In the genomic region with DNA sequence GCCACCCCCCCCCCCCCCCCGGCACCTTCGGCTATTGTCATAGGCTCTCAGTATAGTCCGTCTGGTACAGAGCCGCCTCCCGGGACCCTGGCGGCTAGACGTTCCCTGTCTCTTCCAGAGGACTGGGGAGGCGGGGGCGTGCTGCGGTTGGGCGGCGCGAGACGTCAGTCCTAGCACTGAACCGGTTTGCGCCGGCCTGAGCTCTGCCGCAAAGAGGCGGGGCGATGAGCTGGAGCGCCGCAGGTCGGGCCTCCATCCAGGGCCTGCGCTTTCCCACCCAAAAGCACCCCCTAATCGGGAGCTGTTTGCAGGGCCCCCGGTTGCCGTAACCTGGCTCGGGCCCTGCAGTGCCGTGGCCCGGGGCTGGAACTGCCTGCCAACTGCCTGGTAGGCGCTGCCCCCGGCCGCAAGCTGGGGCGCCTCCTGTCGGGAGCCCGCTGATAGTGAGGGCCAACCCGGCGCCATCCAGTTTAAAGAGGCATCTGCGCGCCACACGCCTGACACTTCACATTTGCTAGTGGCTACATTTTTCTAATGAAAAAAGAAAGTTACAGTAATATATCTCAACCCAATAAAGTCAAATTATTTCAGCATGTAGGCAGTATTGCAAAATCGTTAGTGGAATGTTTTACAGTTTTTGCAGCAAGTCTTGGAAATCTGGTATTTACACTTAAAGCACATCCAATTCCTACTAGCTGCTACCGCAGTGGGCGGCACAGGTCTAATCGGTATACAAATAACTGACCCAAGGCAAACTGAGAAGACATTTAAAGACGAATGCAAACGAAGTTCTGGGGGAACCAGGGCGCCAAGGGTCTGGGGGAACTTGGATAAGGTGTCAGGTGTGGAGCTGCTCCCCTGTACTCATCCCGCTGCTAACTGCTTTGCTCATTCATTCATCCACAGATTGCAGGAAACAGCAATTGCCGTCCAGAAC, we compare ENCODE assay signal across 1 cellular context.
A peak's percentile ranks its signal among the peaks of the same experiment; 100 is the strongest.
TF ChIP-seq lines count a peak whose summit lies in the region.

No MANE protein-coding gene starts in this region.

TF ChIP-seq in HepG2, 621 proteins besides CTCF, POLR2A, EP300 and RAD21 (continued from another document and continues in another):
- no peak for TF ChIP-seq IRF2 (CRISPR knock-in tag; IDR thresholded peaks at IDR 0.05)
- no peak for TF ChIP-seq ZNF569 (CRISPR knock-in tag; IDR thresholded peaks at IDR 0.05; ENCODE audit: borderline replicate concordance)
- TF ChIP-seq, protein P1, sequence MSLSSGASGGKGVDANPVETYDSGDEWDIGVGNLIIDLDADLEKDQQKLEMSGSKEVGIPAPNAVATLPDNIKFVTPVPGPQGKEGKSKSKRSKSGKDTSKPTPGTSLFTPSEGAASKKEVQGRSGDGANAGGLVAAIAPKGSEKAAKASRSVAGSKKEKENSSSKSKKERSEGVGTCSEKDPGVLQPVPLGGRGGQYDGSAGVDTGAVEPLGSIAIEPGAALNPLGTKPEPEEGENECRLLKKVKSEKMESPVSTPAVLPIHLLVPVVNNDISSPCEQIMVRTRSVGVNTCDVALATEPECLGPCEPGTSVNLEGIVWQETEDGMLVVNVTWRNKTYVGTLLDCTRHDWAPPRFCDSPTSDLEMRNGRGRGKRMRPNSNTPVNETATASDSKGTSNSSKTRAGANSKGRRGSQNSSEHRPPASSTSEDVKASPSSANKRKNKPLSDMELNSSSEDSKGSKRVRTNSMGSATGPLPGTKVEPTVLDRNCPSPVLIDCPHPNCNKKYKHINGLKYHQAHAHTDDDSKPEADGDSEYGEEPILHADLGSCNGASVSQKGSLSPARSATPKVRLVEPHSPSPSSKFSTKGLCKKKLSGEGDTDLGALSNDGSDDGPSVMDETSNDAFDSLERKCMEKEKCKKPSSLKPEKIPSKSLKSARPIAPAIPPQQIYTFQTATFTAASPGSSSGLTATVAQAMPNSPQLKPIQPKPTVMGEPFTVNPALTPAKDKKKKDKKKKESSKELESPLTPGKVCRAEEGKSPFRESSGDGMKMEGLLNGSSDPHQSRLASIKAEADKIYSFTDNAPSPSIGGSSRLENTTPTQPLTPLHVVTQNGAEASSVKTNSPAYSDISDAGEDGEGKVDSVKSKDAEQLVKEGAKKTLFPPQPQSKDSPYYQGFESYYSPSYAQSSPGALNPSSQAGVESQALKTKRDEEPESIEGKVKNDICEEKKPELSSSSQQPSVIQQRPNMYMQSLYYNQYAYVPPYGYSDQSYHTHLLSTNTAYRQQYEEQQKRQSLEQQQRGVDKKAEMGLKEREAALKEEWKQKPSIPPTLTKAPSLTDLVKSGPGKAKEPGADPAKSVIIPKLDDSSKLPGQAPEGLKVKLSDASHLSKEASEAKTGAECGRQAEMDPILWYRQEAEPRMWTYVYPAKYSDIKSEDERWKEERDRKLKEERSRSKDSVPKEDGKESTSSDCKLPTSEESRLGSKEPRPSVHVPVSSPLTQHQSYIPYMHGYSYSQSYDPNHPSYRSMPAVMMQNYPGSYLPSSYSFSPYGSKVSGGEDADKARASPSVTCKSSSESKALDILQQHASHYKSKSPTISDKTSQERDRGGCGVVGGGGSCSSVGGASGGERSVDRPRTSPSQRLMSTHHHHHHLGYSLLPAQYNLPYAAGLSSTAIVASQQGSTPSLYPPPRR (CRISPR knock-in tag; IDR thresholded peaks at IDR 0.05; ENCODE audit: borderline replicate concordance), result no peak
- peak; percentile 71 for TF ChIP-seq HNRNPLL (IDR thresholded peaks at IDR 0.05; ENCODE audit: low read depth, low read length, poor library complexity, severe bottlenecking)
- TF ChIP-seq ZMYM2 (CRISPR knock-in tag; IDR thresholded peaks at IDR 0.05), result no peak
- 0 out of 2 replicates have a peak, but pooled peaks have one; percentile 12 for TF ChIP-seq ZNF777 (CRISPR knock-in tag; IDR thresholded peaks at IDR 0.05)
- TF ChIP-seq SSRP1 (CRISPR knock-in tag; IDR thresholded peaks at IDR 0.05), result no peak
- TF ChIP-seq, protein P2, sequence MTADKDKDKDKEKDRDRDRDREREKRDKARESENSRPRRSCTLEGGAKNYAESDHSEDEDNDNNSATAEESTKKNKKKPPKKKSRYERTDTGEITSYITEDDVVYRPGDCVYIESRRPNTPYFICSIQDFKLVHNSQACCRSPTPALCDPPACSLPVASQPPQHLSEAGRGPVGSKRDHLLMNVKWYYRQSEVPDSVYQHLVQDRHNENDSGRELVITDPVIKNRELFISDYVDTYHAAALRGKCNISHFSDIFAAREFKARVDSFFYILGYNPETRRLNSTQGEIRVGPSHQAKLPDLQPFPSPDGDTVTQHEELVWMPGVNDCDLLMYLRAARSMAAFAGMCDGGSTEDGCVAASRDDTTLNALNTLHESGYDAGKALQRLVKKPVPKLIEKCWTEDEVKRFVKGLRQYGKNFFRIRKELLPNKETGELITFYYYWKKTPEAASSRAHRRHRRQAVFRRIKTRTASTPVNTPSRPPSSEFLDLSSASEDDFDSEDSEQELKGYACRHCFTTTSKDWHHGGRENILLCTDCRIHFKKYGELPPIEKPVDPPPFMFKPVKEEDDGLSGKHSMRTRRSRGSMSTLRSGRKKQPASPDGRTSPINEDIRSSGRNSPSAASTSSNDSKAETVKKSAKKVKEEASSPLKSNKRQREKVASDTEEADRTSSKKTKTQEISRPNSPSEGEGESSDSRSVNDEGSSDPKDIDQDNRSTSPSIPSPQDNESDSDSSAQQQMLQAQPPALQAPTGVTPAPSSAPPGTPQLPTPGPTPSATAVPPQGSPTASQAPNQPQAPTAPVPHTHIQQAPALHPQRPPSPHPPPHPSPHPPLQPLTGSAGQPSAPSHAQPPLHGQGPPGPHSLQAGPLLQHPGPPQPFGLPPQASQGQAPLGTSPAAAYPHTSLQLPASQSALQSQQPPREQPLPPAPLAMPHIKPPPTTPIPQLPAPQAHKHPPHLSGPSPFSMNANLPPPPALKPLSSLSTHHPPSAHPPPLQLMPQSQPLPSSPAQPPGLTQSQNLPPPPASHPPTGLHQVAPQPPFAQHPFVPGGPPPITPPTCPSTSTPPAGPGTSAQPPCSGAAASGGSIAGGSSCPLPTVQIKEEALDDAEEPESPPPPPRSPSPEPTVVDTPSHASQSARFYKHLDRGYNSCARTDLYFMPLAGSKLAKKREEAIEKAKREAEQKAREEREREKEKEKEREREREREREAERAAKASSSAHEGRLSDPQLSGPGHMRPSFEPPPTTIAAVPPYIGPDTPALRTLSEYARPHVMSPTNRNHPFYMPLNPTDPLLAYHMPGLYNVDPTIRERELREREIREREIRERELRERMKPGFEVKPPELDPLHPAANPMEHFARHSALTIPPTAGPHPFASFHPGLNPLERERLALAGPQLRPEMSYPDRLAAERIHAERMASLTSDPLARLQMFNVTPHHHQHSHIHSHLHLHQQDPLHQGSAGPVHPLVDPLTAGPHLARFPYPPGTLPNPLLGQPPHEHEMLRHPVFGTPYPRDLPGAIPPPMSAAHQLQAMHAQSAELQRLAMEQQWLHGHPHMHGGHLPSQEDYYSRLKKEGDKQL (CRISPR knock-in tag; IDR thresholded peaks at IDR 0.05; ENCODE audit: low read depth), result no peak
- peak; percentile 70; the same call in 1 of the 2 replicates for TF ChIP-seq ZNF30 (CRISPR knock-in tag; IDR thresholded peaks at IDR 0.05)
- TF ChIP-seq, protein P3, sequence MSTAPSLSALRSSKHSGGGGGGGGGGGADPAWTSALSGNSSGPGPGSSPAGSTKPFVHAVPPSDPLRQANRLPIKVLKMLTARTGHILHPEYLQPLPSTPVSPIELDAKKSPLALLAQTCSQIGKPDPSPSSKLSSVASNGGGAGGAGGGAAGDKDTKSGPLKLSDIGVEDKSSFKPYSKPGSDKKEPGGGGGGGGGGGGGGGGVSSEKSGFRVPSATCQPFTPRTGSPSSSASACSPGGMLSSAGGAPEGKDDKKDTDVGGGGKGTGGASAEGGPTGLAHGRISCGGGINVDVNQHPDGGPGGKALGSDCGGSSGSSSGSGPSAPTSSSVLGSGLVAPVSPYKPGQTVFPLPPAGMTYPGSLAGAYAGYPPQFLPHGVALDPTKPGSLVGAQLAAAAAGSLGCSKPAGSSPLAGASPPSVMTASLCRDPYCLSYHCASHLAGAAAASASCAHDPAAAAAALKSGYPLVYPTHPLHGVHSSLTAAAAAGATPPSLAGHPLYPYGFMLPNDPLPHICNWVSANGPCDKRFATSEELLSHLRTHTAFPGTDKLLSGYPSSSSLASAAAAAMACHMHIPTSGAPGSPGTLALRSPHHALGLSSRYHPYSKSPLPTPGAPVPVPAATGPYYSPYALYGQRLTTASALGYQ (CRISPR knock-in tag; IDR thresholded peaks at IDR 0.05), result no peak
- TF ChIP-seq ZSCAN25 (CRISPR knock-in tag; IDR thresholded peaks at IDR 0.05), result no peak
- no peak for TF ChIP-seq ZKSCAN1 (IDR thresholded peaks at IDR 0.05; ENCODE audit: low read length)
- TF ChIP-seq ZNF615 (CRISPR knock-in tag; IDR thresholded peaks at IDR 0.05; ENCODE audit: borderline replicate concordance), result no peak
- TF ChIP-seq ZNF24 (IDR thresholded peaks at IDR 0.05), result no peak
- no peak for TF ChIP-seq GABPA (IDR thresholded peaks at IDR 0.05; ENCODE audit: low read depth, low read length)
- no peak for TF ChIP-seq GABPA (CRISPR knock-in tag; IDR thresholded peaks at IDR 0.05; ENCODE audit: low read depth)
- TF ChIP-seq, protein P4, sequence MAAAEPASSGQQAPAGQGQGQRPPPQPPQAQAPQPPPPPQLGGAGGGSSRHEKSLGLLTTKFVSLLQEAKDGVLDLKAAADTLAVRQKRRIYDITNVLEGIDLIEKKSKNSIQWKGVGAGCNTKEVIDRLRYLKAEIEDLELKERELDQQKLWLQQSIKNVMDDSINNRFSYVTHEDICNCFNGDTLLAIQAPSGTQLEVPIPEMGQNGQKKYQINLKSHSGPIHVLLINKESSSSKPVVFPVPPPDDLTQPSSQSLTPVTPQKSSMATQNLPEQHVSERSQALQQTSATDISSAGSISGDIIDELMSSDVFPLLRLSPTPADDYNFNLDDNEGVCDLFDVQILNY (CRISPR knock-in tag; conservative IDR thresholded peaks at IDR 0.05), result peak; percentile 52; the same call in 1 of the 2 replicates
- no peak for TF ChIP-seq ZBTB8A (CRISPR knock-in tag; IDR thresholded peaks at IDR 0.05; ENCODE audit: borderline replicate concordance, low read depth)
- TF ChIP-seq ZNF672 (CRISPR knock-in tag; IDR thresholded peaks at IDR 0.05), result no peak
- TF ChIP-seq TCF12 (IDR thresholded peaks at IDR 0.05), result no peak
- no peak for TF ChIP-seq TCF12 (CRISPR knock-in tag; IDR thresholded peaks at IDR 0.05)
- TF ChIP-seq, protein P5, sequence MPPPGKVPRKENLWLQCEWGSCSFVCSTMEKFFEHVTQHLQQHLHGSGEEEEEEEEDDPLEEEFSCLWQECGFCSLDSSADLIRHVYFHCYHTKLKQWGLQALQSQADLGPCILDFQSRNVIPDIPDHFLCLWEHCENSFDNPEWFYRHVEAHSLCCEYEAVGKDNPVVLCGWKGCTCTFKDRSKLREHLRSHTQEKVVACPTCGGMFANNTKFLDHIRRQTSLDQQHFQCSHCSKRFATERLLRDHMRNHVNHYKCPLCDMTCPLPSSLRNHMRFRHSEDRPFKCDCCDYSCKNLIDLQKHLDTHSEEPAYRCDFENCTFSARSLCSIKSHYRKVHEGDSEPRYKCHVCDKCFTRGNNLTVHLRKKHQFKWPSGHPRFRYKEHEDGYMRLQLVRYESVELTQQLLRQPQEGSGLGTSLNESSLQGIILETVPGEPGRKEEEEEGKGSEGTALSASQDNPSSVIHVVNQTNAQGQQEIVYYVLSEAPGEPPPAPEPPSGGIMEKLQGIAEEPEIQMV (CRISPR knock-in tag; IDR thresholded peaks at IDR 0.05; ENCODE audit: low read depth), result 0 out of 2 replicates have a peak, but pooled peaks have one; percentile 44
- TF ChIP-seq PHF21A (CRISPR knock-in tag; IDR thresholded peaks at IDR 0.05), result peak; percentile 50; the same call in 1 of the 2 replicates
- TF ChIP-seq ZNF468 (CRISPR knock-in tag; IDR thresholded peaks at IDR 0.05), result no peak
- TF ChIP-seq FLYWCH1 (CRISPR knock-in tag; IDR thresholded peaks at IDR 0.05), result no peak
- no peak for TF ChIP-seq MYNN (CRISPR knock-in tag; IDR thresholded peaks at IDR 0.05; ENCODE audit: low read depth)
- TF ChIP-seq MIER3 (CRISPR knock-in tag; IDR thresholded peaks at IDR 0.05; ENCODE audit: borderline replicate concordance), result no peak
- TF ChIP-seq YEATS4 (CRISPR knock-in tag; IDR thresholded peaks at IDR 0.05; ENCODE audit: borderline replicate concordance), result 0 out of 2 replicates have a peak, but pooled peaks have one; percentile 24
- no peak for TF ChIP-seq CENPX (CRISPR knock-in tag; IDR thresholded peaks at IDR 0.05)
- TF ChIP-seq, protein P6, sequence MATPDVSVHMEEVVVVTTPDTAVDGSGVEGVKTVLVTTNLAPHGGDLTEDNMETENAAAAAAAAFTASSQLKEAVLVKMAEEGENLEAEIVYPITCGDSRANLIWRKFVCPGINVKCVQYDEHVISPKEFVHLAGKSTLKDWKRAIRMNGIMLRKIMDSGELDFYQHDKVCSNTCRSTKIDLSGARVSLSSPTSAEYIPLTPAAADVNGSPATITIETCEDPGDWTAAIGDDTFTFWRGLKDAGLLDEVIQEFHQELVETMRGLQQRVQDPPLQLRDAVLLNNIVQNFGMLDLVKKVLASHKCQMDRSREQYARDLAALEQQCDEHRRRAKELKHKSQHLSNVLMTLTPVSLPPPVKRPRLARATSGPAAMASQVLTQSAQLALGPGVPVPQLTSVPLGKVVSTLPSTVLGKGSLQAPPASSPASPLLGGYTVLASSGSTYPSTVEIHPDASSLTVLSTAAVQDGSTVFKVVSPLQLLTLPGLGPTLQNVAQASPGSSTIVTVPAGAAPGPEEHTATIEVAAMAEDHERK (CRISPR knock-in tag; IDR thresholded peaks at IDR 0.05; ENCODE audit: low read depth), result no peak
- TF ChIP-seq ZNF501 (CRISPR knock-in tag; IDR thresholded peaks at IDR 0.05), result peak; percentile 76
- no peak for TF ChIP-seq REXO4 (CRISPR knock-in tag; IDR thresholded peaks at IDR 0.05; ENCODE audit: borderline replicate concordance)
- no peak for TF ChIP-seq ZNF530 (CRISPR knock-in tag; IDR thresholded peaks at IDR 0.05; ENCODE audit: low read depth)
- no peak for TF ChIP-seq ZNF75D (CRISPR knock-in tag; IDR thresholded peaks at IDR 0.05; ENCODE audit: borderline replicate concordance)
- no peak for TF ChIP-seq FOXM1 (CRISPR knock-in tag; IDR thresholded peaks at IDR 0.05)
- no peak for TF ChIP-seq ZNF296 (CRISPR knock-in tag; conservative IDR thresholded peaks at IDR 0.05)
- TF ChIP-seq U2AF1 (optimal IDR thresholded peaks at IDR 0.05; ENCODE audit: low read depth, low read length), result no peak
- no peak for TF ChIP-seq ZBTB7B (CRISPR knock-in tag; IDR thresholded peaks at IDR 0.05)
- TF ChIP-seq, protein P7, sequence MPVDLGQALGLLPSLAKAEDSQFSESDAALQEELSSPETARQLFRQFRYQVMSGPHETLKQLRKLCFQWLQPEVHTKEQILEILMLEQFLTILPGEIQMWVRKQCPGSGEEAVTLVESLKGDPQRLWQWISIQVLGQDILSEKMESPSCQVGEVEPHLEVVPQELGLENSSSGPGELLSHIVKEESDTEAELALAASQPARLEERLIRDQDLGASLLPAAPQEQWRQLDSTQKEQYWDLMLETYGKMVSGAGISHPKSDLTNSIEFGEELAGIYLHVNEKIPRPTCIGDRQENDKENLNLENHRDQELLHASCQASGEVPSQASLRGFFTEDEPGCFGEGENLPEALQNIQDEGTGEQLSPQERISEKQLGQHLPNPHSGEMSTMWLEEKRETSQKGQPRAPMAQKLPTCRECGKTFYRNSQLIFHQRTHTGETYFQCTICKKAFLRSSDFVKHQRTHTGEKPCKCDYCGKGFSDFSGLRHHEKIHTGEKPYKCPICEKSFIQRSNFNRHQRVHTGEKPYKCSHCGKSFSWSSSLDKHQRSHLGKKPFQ (CRISPR knock-in tag; IDR thresholded peaks at IDR 0.05; ENCODE audit: insufficient replicate concordance), result no peak
- TF ChIP-seq SIN3B (IDR thresholded peaks at IDR 0.05; ENCODE audit: low read length), result no peak
- TF ChIP-seq AHR (CRISPR knock-in tag; IDR thresholded peaks at IDR 0.05), result no peak
- TF ChIP-seq ZMYM3 (CRISPR knock-in tag; IDR thresholded peaks at IDR 0.05), result peak; percentile 64; the same call in 1 of the 2 replicates
- no peak for TF ChIP-seq NR2F2 (IDR thresholded peaks at IDR 0.05; ENCODE audit: borderline replicate concordance, low read depth)
- TF ChIP-seq AKAP8 (CRISPR knock-in tag; IDR thresholded peaks at IDR 0.05), result peak; percentile 73; the same call in 1 of the 2 replicates
- no peak for TF ChIP-seq ZSCAN21 (CRISPR knock-in tag; IDR thresholded peaks at IDR 0.05; ENCODE audit: borderline replicate concordance)
